ENCODE assay signal across 8 cellular contexts in the genomic region with DNA sequence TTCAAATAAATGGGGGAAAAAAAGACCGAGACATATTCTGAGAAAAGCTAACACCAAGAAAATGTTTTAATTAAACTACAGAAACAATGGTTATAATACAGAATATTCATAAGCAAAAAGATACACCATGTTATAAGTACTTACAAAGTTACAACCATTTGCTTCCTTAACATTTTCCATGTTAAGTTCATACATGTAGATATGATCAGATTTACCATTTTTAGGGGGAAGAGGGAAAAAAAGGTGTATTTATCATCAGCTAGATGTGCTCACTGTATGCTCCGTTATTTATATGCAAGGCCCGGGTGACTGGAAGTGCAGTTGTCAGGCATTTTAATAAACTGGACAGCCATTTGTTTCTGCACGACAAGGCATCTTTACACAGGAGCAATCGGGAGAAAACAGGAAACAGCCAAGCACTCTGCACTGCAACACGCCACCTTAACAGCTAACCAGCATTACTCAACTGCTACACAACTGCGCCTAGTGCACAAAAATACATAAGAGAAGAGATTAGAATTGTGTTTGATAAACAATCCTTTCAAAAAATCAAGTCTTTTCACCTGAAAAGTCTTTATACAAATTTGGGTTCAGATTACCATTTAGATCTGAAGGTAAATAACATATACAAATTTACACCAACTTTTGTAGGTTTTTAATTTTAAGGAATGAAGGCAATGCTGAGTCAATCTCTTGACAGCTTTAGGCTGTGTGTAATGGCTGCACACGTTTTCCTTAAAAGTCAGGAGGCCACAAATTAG. TPM values are rescaled to one million over a fixed set of nuclear protein-coding genes. Genes with fewer than 3 reads are reported as not detected.
DNase-seq lines count a peak whose midpoint lies in the region; ATAC-seq, FAIRE-seq and TF ChIP-seq lines count a peak whose summit lies in the region.

No MANE protein-coding gene starts in this region.

- intact Hi-C loops in HepG2 (cut with micrococcal nuclease; ENCODE audit: unreplicated experiment) = no loop called here

- TF ChIP-seq EP300 in HepG2 (IDR thresholded peaks at IDR 0.05; ENCODE audit: low read depth in 2 of 2, low read length in 2 of 2) (no peak), HepG2 (CRISPR knock-in tag; IDR thresholded peaks at IDR 0.05; ENCODE audit: borderline replicate concordance) (no peak)

- in situ Hi-C loops in HepG2 (cut with HindIII; ENCODE audit: extremely low pct_ligation_motif_present, low pct_unique_long_range_greater_than_20kb) = no loop called here

- TF ChIP-seq CTCF in AG10803 (conservative IDR thresholded peaks at IDR 0.05; ENCODE audit: low read length) (no peak), HepG2 (CRISPR knock-in tag; IDR thresholded peaks at IDR 0.05) (no peak)

- H3K79me2 ChIP-seq in HepG2 (ENCODE audit: insufficient read depth, low read length) = peaks cover 66% of the 10 kb centered on the region

- peak overlapping the region; percentile 100 for H3K9ac ChIP-seq in HepG2 (ENCODE audit: insufficient read depth, low read depth, low read length)

- H3K36me3 ChIP-seq in HepG2 (replicated peaks in 1 of 2; ENCODE audit: control insufficient read depth in 1 of 2, insufficient read depth in 2 of 2, low read length in 2 of 2) = peaks cover 12 to 35% of the 10 kb centered on the region in 2 experiments

- no peaks in the 10 kb centered on the region for H3K9me3 Mint-ChIP-seq in activated T-helper 17 cell treated with anti-CD3 and anti-CD28 coated beads, Interleukin-2, amount 50 U/mL, for 72 hours

- no peaks in the 10 kb centered on the region for H3K27me3 Mint-ChIP-seq in activated T-helper 17 cell treated with anti-CD3 and anti-CD28 coated beads, Interleukin-2, amount 50 U/mL, for 72 hours

- peak overlapping the region; percentile 83 for H3K27ac Mint-ChIP-seq in activated T-helper 17 cell treated with anti-CD3 and anti-CD28 coated beads, Interleukin-2, amount 50 U/mL, for 72 hours

- H2AFZ ChIP-seq in HepG2 (ENCODE audit: low read length) = no peak overlapping the region

- peak in 1 of 2 experiments; percentile 60; a peak in 2 of 4 replicates for TF ChIP-seq POLR2A in HepG2 (IDR thresholded peaks at IDR 0.05; ENCODE audit: insufficient read depth in 1 of 2, low read depth in 2 of 2, low read length in 2 of 2)

- H3K4me2 ChIP-seq in HepG2 (ENCODE audit: low read depth, low read length) = peak overlapping the region; percentile 88

- no peak for TF ChIP-seq RAD21 in HepG2 (CRISPR knock-in tag; IDR thresholded peaks at IDR 0.05)

- peak overlapping the region; percentile 96 for H3K27ac ChIP-seq in HepG2 (ENCODE audit: extremely low read length, insufficient read depth, low read length)

- no peak for FAIRE-seq in HepG2 (lab: Jason Lieb, UNC)

- peaks cover 30% of the 10 kb centered on the region for H3K4me1 Mint-ChIP-seq in activated T-helper 17 cell treated with anti-CD3 and anti-CD28 coated beads, Interleukin-2, amount 50 U/mL, for 72 hours

- peaks cover 35% of the 10 kb centered on the region for H4K20me1 ChIP-seq in HepG2 (ENCODE audit: insufficient read depth, low read length)

- H3K9me3 ChIP-seq in HepG2 (ENCODE audit: low read length) = no peaks in the 10 kb centered on the region

- no TSS peak for BruUV-seq in HepG2 (replicated peaks; lab: Mats Ljungman, UMichigan)

- H3K4me3 Mint-ChIP-seq in activated T-helper 17 cell treated with anti-CD3 and anti-CD28 coated beads, Interleukin-2, amount 50 U/mL, for 72 hours = peak overlapping the region; percentile 89

- POLR2A ChIA-PET in HepG2 (lab: Yijun Ruan, JAX) = interaction anchor here (0.9 to 4.1 kb wide), 2 partner anchors 7 to 201 kb away, joined by 3 to 71 read pairs; a partner anchor contains a TSS

- WGBS in HepG2 (ENCODE audit: low lambda C conversion rate) = 45% methylated on average over 8 of the region's 8 CpGs

- H3K36me3 Mint-ChIP-seq in activated T-helper 17 cell treated with anti-CD3 and anti-CD28 coated beads, Interleukin-2, amount 50 U/mL, for 72 hours (ENCODE audit: low read depth) = peaks cover 90% of the 10 kb centered on the region

- peaks cover 0 to 3% of the 10 kb centered on the region in 2 experiments; a peak in 1 of 5 replicates for H3K27me3 ChIP-seq in HepG2 (ENCODE audit: control insufficient read depth in 1 of 2, insufficient read depth in 2 of 2, low read length in 2 of 2)

- peak overlapping the region; percentile 96 for H3K4me3 ChIP-seq in AG10803 (ENCODE audit: low read length)
- peak overlapping the region; percentile 93 to 100 (median 100) for H3K4me3 ChIP-seq in HepG2 (replicated peaks in 1 of 3; ENCODE audit: insufficient read depth in 1 of 3, low read depth in 2 of 3, low read length in 3 of 3)

- no peak for ATAC-seq in activated T-helper 17 cell treated with anti-CD3 and anti-CD28 coated beads, Interleukin-2, amount 50 U/mL, for 72 hours (replicated peaks)
- ATAC-seq in HepG2 = no peak

- H3K4me1 ChIP-seq in HepG2 (ENCODE audit: insufficient read depth, low read length) = peaks cover 47% of the 10 kb centered on the region

- DNase-seq in AG10803 (ENCODE audit: low read depth) (no peak), HT1080 (ENCODE audit: low read depth) (peak; percentile 39), HepG2 (ENCODE audit: low spot score) (no peak), SW480 (ENCODE audit: low spot score) (no peak), GM03348 (ENCODE audit: low spot score) (no peak), mucosa of gallbladder (ENCODE audit: low spot score) (no peak)
- no peak for DNase-seq in NK-92 treated with Interleukin-12 subunit alpha and Interleukin-12 subunit beta, amount 100 ng/mL, for 24 hours (lab: John Stamatoyannopoulos, UW)

- CTCF ChIA-PET in HepG2 (lab: Yijun Ruan, JAX; ENCODE audit: low intra/inter-chr PET ratio, low total read pairs) = no interaction called here

RNA-seq across cellular contexts. Expression of a gene that starts 2.9 kb away (rescaled TPM):
- 971 and 1,300 TPM in 2 replicates for total RNA-seq in HT1080 (2014; rRNA removed; shearing (Covaris generic))
- polyA plus RNA-seq in HT1080 (2015; cell fraction: cytosol; rRNA removed) = 349 and 370 TPM in 2 replicates
- 738 and 763 TPM in 2 replicates for polyA plus RNA-seq in HT1080 (2015; cell fraction: nucleus; rRNA removed)
- 100 to 1,000 TPM; 254 to 438 TPM for total RNA-seq in activated T-helper 17 cell treated with anti-CD3 and anti-CD28 coated beads, Interleukin-2, amount 50 U/mL, for 72 hours
- total RNA-seq in HepG2 (2016; rRNA removed; fragmentation: Illumina TruSeq; extraction: Trizol) (249 and 319 TPM in 2 replicates), mucosa of gallbladder (130 TPM)
- total RNA-seq in HepG2 (2016; cell fraction: cytosol; rRNA removed; fragmentation: Illumina TruSeq; extraction: Trizol; ENCODE audit: low read depth) = 103 and 114 TPM in 2 replicates
- 260 and 312 TPM in 2 replicates for total RNA-seq in HepG2 (2016; cell fraction: insoluble cytoplasmic fraction; rRNA removed; fragmentation: Illumina TruSeq; extraction: Trizol)
- 135 and 140 TPM in 2 replicates for total RNA-seq in HepG2 (2016; cell fraction: membrane; rRNA removed; fragmentation: Illumina TruSeq; extraction: Trizol)
- 349 and 418 TPM in 2 replicates for total RNA-seq in HepG2 (2016; cell fraction: nucleus; rRNA removed; fragmentation: Illumina TruSeq; extraction: Trizol)
- 306 and 308 TPM in 2 replicates for polyA plus RNA-seq in HepG2 (2011; rRNA removed)
- 103 and 169 TPM in 2 replicates for polyA plus RNA-seq in HepG2 (2011; cell fraction: cytosol; rRNA removed)
- 1,720 and 2,373 TPM in 2 replicates for polyA plus RNA-seq in HepG2 (2011; cell fraction: nucleus; rRNA removed)
- 214 and 282 TPM in 2 replicates for polyA plus RNA-seq in HepG2 (2012)
- polyA plus RNA-seq in HepG2 (2016; cell fraction: cytosol; fragmentation: Illumina TruSeq; extraction: Trizol; ENCODE audit: low read depth) = 77.5 and 85.0 TPM in 2 replicates
- polyA plus RNA-seq in HepG2 (2016; cell fraction: insoluble cytoplasmic fraction; fragmentation: Illumina TruSeq; extraction: Trizol; ENCODE audit: low read depth) = 376 and 395 TPM in 2 replicates
- polyA plus RNA-seq in HepG2 (2016; cell fraction: membrane; fragmentation: Illumina TruSeq; extraction: Trizol; ENCODE audit: low read depth) = 116 and 123 TPM in 2 replicates
- 776 and 819 TPM in 2 replicates for polyA plus RNA-seq in HepG2 (2016; cell fraction: nucleus; fragmentation: Illumina TruSeq; extraction: Trizol; ENCODE audit: insufficient read depth, low read depth)
- 243 and 377 TPM in 2 replicates for polyA minus RNA-seq in HepG2 (2011; rRNA and poly(A)+ RNA removed; ENCODE audit: low replicate concordance)
- 59.7 and 82.4 TPM in 2 replicates for polyA minus RNA-seq in HepG2 (2011; cell fraction: cytosol; rRNA and poly(A)+ RNA removed)
- 526 and 551 TPM in 2 replicates for polyA minus RNA-seq in HepG2 (2011; cell fraction: nucleus; rRNA and poly(A)+ RNA removed)

RNA-seq across cellular contexts. Expression of a gene that starts 3.7 kb away (rescaled TPM):
- 14.6 and 20.0 TPM in 2 replicates for total RNA-seq in HT1080 (2014; rRNA removed; shearing (Covaris generic))
- 14.0 and 16.4 TPM in 2 replicates for polyA plus RNA-seq in HT1080 (2015; cell fraction: cytosol; rRNA removed)
- 35.3 and 39.8 TPM in 2 replicates for polyA plus RNA-seq in HT1080 (2015; cell fraction: nucleus; rRNA removed)
- 10 to 100 TPM; 20.9 to 28.6 TPM for total RNA-seq in activated T-helper 17 cell treated with anti-CD3 and anti-CD28 coated beads, Interleukin-2, amount 50 U/mL, for 72 hours
- total RNA-seq in HepG2 (2016; rRNA removed; fragmentation: Illumina TruSeq; extraction: Trizol) = 19.4 and 36.3 TPM in 2 replicates
- total RNA-seq in HepG2 (2016; cell fraction: cytosol; rRNA removed; fragmentation: Illumina TruSeq; extraction: Trizol; ENCODE audit: low read depth) = 19.7 and 21.0 TPM in 2 replicates
- total RNA-seq in HepG2 (2016; cell fraction: insoluble cytoplasmic fraction; rRNA removed; fragmentation: Illumina TruSeq; extraction: Trizol) = 17.3 and 35.0 TPM in 2 replicates
- 17.5 and 20.2 TPM in 2 replicates for total RNA-seq in HepG2 (2016; cell fraction: membrane; rRNA removed; fragmentation: Illumina TruSeq; extraction: Trizol)
- total RNA-seq in HepG2 (2016; cell fraction: nucleus; rRNA removed; fragmentation: Illumina TruSeq; extraction: Trizol) = 39.1 and 44.6 TPM in 2 replicates
- polyA plus RNA-seq in HepG2 (2011; rRNA removed) = 25.2 and 26.1 TPM in 2 replicates
- 11.6 and 16.0 TPM in 2 replicates for polyA plus RNA-seq in HepG2 (2011; cell fraction: cytosol; rRNA removed)
- 59.2 and 64.8 TPM in 2 replicates for polyA plus RNA-seq in HepG2 (2011; cell fraction: nucleus; rRNA removed)
- 20.4 and 24.1 TPM in 2 replicates for polyA plus RNA-seq in HepG2 (2012)
- 5.8 and 6.2 TPM in 2 replicates for polyA plus RNA-seq in HepG2 (2016; cell fraction: cytosol; fragmentation: Illumina TruSeq; extraction: Trizol; ENCODE audit: low read depth)
- polyA plus RNA-seq in HepG2 (2016; cell fraction: insoluble cytoplasmic fraction; fragmentation: Illumina TruSeq; extraction: Trizol; ENCODE audit: low read depth) = 13.0 and 15.6 TPM in 2 replicates
- polyA plus RNA-seq in HepG2 (2016; cell fraction: membrane; fragmentation: Illumina TruSeq; extraction: Trizol; ENCODE audit: low read depth) = 9.2 and 11.8 TPM in 2 replicates
- 60.1 and 68.2 TPM in 2 replicates for polyA plus RNA-seq in HepG2 (2016; cell fraction: nucleus; fragmentation: Illumina TruSeq; extraction: Trizol; ENCODE audit: insufficient read depth, low read depth)
- polyA minus RNA-seq in HepG2 (2011; rRNA and poly(A)+ RNA removed; ENCODE audit: low replicate concordance) = 33.4 and 39.8 TPM in 2 replicates
- 12.8 and 16.1 TPM in 2 replicates for polyA minus RNA-seq in HepG2 (2011; cell fraction: cytosol; rRNA and poly(A)+ RNA removed)
- 36.3 and 51.1 TPM in 2 replicates for polyA minus RNA-seq in HepG2 (2011; cell fraction: nucleus; rRNA and poly(A)+ RNA removed)
- total RNA-seq in mucosa of gallbladder = 21.1 TPM

RNA-seq across cellular contexts. Expression of a gene that starts 7.6 kb away (rescaled TPM):
- total RNA-seq in HT1080 (2014; rRNA removed; shearing (Covaris generic)) = 43.8 and 45.0 TPM in 2 replicates
- 63.6 and 69.4 TPM in 2 replicates for polyA plus RNA-seq in HT1080 (2015; cell fraction: cytosol; rRNA removed)
- 68.9 and 71.6 TPM in 2 replicates for polyA plus RNA-seq in HT1080 (2015; cell fraction: nucleus; rRNA removed)
- total RNA-seq in activated T-helper 17 cell treated with anti-CD3 and anti-CD28 coated beads, Interleukin-2, amount 50 U/mL, for 72 hours = 10 to 100 TPM; 31.6 to 35.7 TPM
- total RNA-seq in HepG2 (2016; rRNA removed; fragmentation: Illumina TruSeq; extraction: Trizol) (39.7 and 39.9 TPM in 2 replicates), mucosa of gallbladder (35.0 TPM)
- 13.8 and 15.1 TPM in 2 replicates for total RNA-seq in HepG2 (2016; cell fraction: cytosol; rRNA removed; fragmentation: Illumina TruSeq; extraction: Trizol; ENCODE audit: low read depth)
- 40.1 and 40.8 TPM in 2 replicates for total RNA-seq in HepG2 (2016; cell fraction: insoluble cytoplasmic fraction; rRNA removed; fragmentation: Illumina TruSeq; extraction: Trizol)
- total RNA-seq in HepG2 (2016; cell fraction: membrane; rRNA removed; fragmentation: Illumina TruSeq; extraction: Trizol) = 23.4 and 26.9 TPM in 2 replicates
- 28.8 and 32.4 TPM in 2 replicates for total RNA-seq in HepG2 (2016; cell fraction: nucleus; rRNA removed; fragmentation: Illumina TruSeq; extraction: Trizol)
- polyA plus RNA-seq in HepG2 (2011; rRNA removed) = 85.4 and 104 TPM in 2 replicates
- polyA plus RNA-seq in HepG2 (2011; cell fraction: cytosol; rRNA removed) = 54.2 and 65.9 TPM in 2 replicates
- 68.9 and 70.3 TPM in 2 replicates for polyA plus RNA-seq in HepG2 (2011; cell fraction: nucleus; rRNA removed)
- 49.3 and 49.6 TPM in 2 replicates for polyA plus RNA-seq in HepG2 (2012)
- 16.6 and 18.6 TPM in 2 replicates for polyA plus RNA-seq in HepG2 (2016; cell fraction: cytosol; fragmentation: Illumina TruSeq; extraction: Trizol; ENCODE audit: low read depth)
- polyA plus RNA-seq in HepG2 (2016; cell fraction: insoluble cytoplasmic fraction; fragmentation: Illumina TruSeq; extraction: Trizol; ENCODE audit: low read depth) = 45.5 and 51.2 TPM in 2 replicates
- 22.2 and 23.6 TPM in 2 replicates for polyA plus RNA-seq in HepG2 (2016; cell fraction: membrane; fragmentation: Illumina TruSeq; extraction: Trizol; ENCODE audit: low read depth)
- 60.8 and 67.8 TPM in 2 replicates for polyA plus RNA-seq in HepG2 (2016; cell fraction: nucleus; fragmentation: Illumina TruSeq; extraction: Trizol; ENCODE audit: insufficient read depth, low read depth)
- polyA minus RNA-seq in HepG2 (2011; rRNA and poly(A)+ RNA removed; ENCODE audit: low replicate concordance) = 23.4 and 37.2 TPM in 2 replicates
- 17.2 and 17.6 TPM in 2 replicates for polyA minus RNA-seq in HepG2 (2011; cell fraction: cytosol; rRNA and poly(A)+ RNA removed)
- polyA minus RNA-seq in HepG2 (2011; cell fraction: nucleus; rRNA and poly(A)+ RNA removed) = 17.6 and 22.6 TPM in 2 replicates

RNA-seq across cellular contexts. Expression of a gene that starts 7.9 kb away (rescaled TPM):
- total RNA-seq in HT1080 (2014; rRNA removed; shearing (Covaris generic)) = 27.9 and 30.8 TPM in 2 replicates
- polyA plus RNA-seq in HT1080 (2015; cell fraction: cytosol; rRNA removed) = 25.0 and 25.6 TPM in 2 replicates
- 29.5 and 31.5 TPM in 2 replicates for polyA plus RNA-seq in HT1080 (2015; cell fraction: nucleus; rRNA removed)
- 100 to 1,000 TPM in 1 of 2 donors, 10 to 100 TPM in 1; 99.1 to 144 TPM for total RNA-seq in activated T-helper 17 cell treated with anti-CD3 and anti-CD28 coated beads, Interleukin-2, amount 50 U/mL, for 72 hours
- 41.0 and 49.1 TPM in 2 replicates for total RNA-seq in HepG2 (2016; rRNA removed; fragmentation: Illumina TruSeq; extraction: Trizol)
- 9.7 and 10.0 TPM in 2 replicates for total RNA-seq in HepG2 (2016; cell fraction: cytosol; rRNA removed; fragmentation: Illumina TruSeq; extraction: Trizol; ENCODE audit: low read depth)
- 41.7 and 48.0 TPM in 2 replicates for total RNA-seq in HepG2 (2016; cell fraction: insoluble cytoplasmic fraction; rRNA removed; fragmentation: Illumina TruSeq; extraction: Trizol)
- 15.3 and 17.9 TPM in 2 replicates for total RNA-seq in HepG2 (2016; cell fraction: membrane; rRNA removed; fragmentation: Illumina TruSeq; extraction: Trizol)
- 24.8 and 26.0 TPM in 2 replicates for total RNA-seq in HepG2 (2016; cell fraction: nucleus; rRNA removed; fragmentation: Illumina TruSeq; extraction: Trizol)
- polyA plus RNA-seq in HepG2 (2011; rRNA removed) = 33.6 and 36.0 TPM in 2 replicates
- 25.2 and 31.5 TPM in 2 replicates for polyA plus RNA-seq in HepG2 (2011; cell fraction: cytosol; rRNA removed)
- 43.8 and 48.7 TPM in 2 replicates for polyA plus RNA-seq in HepG2 (2011; cell fraction: nucleus; rRNA removed)
- 37.4 and 57.9 TPM in 2 replicates for polyA plus RNA-seq in HepG2 (2012)
- 7.4 and 7.7 TPM in 2 replicates for polyA plus RNA-seq in HepG2 (2016; cell fraction: cytosol; fragmentation: Illumina TruSeq; extraction: Trizol; ENCODE audit: low read depth)
- 47.9 and 48.6 TPM in 2 replicates for polyA plus RNA-seq in HepG2 (2016; cell fraction: insoluble cytoplasmic fraction; fragmentation: Illumina TruSeq; extraction: Trizol; ENCODE audit: low read depth)
- 11.8 and 11.9 TPM in 2 replicates for polyA plus RNA-seq in HepG2 (2016; cell fraction: membrane; fragmentation: Illumina TruSeq; extraction: Trizol; ENCODE audit: low read depth)
- polyA plus RNA-seq in HepG2 (2016; cell fraction: nucleus; fragmentation: Illumina TruSeq; extraction: Trizol; ENCODE audit: insufficient read depth, low read depth) = 37.6 and 45.3 TPM in 2 replicates
- polyA minus RNA-seq in HepG2 (2011; rRNA and poly(A)+ RNA removed; ENCODE audit: low replicate concordance) = 14.9 and 21.3 TPM in 2 replicates
- polyA minus RNA-seq in HepG2 (2011; cell fraction: cytosol; rRNA and poly(A)+ RNA removed) = 13.4 and 16.7 TPM in 2 replicates
- polyA minus RNA-seq in HepG2 (2011; cell fraction: nucleus; rRNA and poly(A)+ RNA removed) = 10.3 and 15.4 TPM in 2 replicates
- total RNA-seq in mucosa of gallbladder = 34.4 TPM

RNA-seq across cellular contexts. Expression of a gene that starts 23.5 kb away (rescaled TPM):
- 77.4 and 105 TPM in 2 replicates for total RNA-seq in HT1080 (2014; rRNA removed; shearing (Covaris generic))
- polyA plus RNA-seq in HT1080 (2015; cell fraction: cytosol; rRNA removed) = 169 and 176 TPM in 2 replicates
- 66.3 and 68.0 TPM in 2 replicates for polyA plus RNA-seq in HT1080 (2015; cell fraction: nucleus; rRNA removed)
- total RNA-seq in activated T-helper 17 cell treated with anti-CD3 and anti-CD28 coated beads, Interleukin-2, amount 50 U/mL, for 72 hours = 1 to 10 TPM; 7.3 to 7.4 TPM
- total RNA-seq in HepG2 (2016; rRNA removed; fragmentation: Illumina TruSeq; extraction: Trizol) = 28.0 and 44.8 TPM in 2 replicates
- total RNA-seq in HepG2 (2016; cell fraction: cytosol; rRNA removed; fragmentation: Illumina TruSeq; extraction: Trizol; ENCODE audit: low read depth) = 22.8 and 24.5 TPM in 2 replicates
- total RNA-seq in HepG2 (2016; cell fraction: insoluble cytoplasmic fraction; rRNA removed; fragmentation: Illumina TruSeq; extraction: Trizol) = 30.0 and 44.9 TPM in 2 replicates
- total RNA-seq in HepG2 (2016; cell fraction: membrane; rRNA removed; fragmentation: Illumina TruSeq; extraction: Trizol) = 51.0 and 58.7 TPM in 2 replicates
- 30.0 and 37.9 TPM in 2 replicates for total RNA-seq in HepG2 (2016; cell fraction: nucleus; rRNA removed; fragmentation: Illumina TruSeq; extraction: Trizol)
- polyA plus RNA-seq in HepG2 (2011; rRNA removed) = 112 and 139 TPM in 2 replicates
- 75.0 and 131 TPM in 2 replicates for polyA plus RNA-seq in HepG2 (2011; cell fraction: cytosol; rRNA removed)
- 36.3 and 45.0 TPM in 2 replicates for polyA plus RNA-seq in HepG2 (2011; cell fraction: nucleus; rRNA removed)
- polyA plus RNA-seq in HepG2 (2012) = 131 and 138 TPM in 2 replicates
- 36.6 and 41.1 TPM in 2 replicates for polyA plus RNA-seq in HepG2 (2016; cell fraction: cytosol; fragmentation: Illumina TruSeq; extraction: Trizol; ENCODE audit: low read depth)
- polyA plus RNA-seq in HepG2 (2016; cell fraction: insoluble cytoplasmic fraction; fragmentation: Illumina TruSeq; extraction: Trizol; ENCODE audit: low read depth) = 37.7 and 42.0 TPM in 2 replicates
- polyA plus RNA-seq in HepG2 (2016; cell fraction: membrane; fragmentation: Illumina TruSeq; extraction: Trizol; ENCODE audit: low read depth) = 56.2 and 59.4 TPM in 2 replicates
- 59.5 and 60.5 TPM in 2 replicates for polyA plus RNA-seq in HepG2 (2016; cell fraction: nucleus; fragmentation: Illumina TruSeq; extraction: Trizol; ENCODE audit: insufficient read depth, low read depth)
- polyA minus RNA-seq in HepG2 (2011; rRNA and poly(A)+ RNA removed; ENCODE audit: low replicate concordance) = 21.9 and 76.0 TPM in 2 replicates
- polyA minus RNA-seq in HepG2 (2011; cell fraction: cytosol; rRNA and poly(A)+ RNA removed) = 38.4 and 70.8 TPM in 2 replicates
- polyA minus RNA-seq in HepG2 (2011; cell fraction: nucleus; rRNA and poly(A)+ RNA removed) = 18.8 and 29.5 TPM in 2 replicates
- total RNA-seq in mucosa of gallbladder = 217 TPM
